Comparison of ENCODE assay signal across 8 cellular contexts in the genomic region with DNA sequence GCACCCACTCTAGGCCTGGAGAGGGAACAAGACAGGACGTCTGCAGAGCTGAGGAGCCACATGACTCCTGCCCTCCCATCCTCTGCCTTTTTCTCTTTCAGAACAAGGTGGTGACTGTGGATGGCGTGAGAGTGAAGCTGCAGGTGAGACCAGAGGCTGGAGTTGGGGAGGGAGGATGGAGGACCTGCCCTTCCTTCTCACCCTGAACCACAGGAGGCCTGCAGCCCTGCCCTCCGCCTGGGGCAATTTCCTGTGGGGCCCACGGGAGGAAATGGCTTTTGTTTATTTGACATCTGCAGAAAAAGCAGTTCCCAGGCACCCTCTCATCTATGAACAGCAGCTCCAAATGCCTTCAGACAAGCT. TPM values are rescaled to one million over a fixed set of nuclear protein-coding genes. Genes with fewer than 3 reads are reported as not detected.
DNase-seq lines count a peak whose midpoint lies in the region; ATAC-seq and TF ChIP-seq lines count a peak whose summit lies in the region.

No MANE protein-coding gene starts in this region.

- H3K9me3 Mint-ChIP-seq in T-cell: no peaks in the 10 kb centered on the region
- no peaks in the 10 kb centered on the region for H3K9me3 Mint-ChIP-seq in memory B cell
- H3K9me3 Mint-ChIP-seq in endothelial cell (ENCODE audit: unreplicated experiment): no peaks in the 10 kb centered on the region

- H3K27me3 ChIP-seq in vagina: no peaks in the 10 kb centered on the region

- intact Hi-C loops in vagina (cut with DNase I): no loop called here

- H3K4me1 Mint-ChIP-seq in T-cell (peaks cover 85 to 91% (median 90%) of the 10 kb centered on the region in 3 donors), memory B cell (peaks cover 54% of the 10 kb centered on the region), endothelial cell (ENCODE audit: unreplicated experiment) (peaks cover 47% of the 10 kb centered on the region)

- no peaks in the 10 kb centered on the region for H3K9me3 ChIP-seq in vagina

- H3K27ac ChIP-seq in vagina: no peak overlapping the region

- CTCF ChIA-PET in T-cell (lab: Charles Lee): interaction anchor here (0.7 to 2.8 kb wide), 6 partner anchors 12 to 85 kb away, joined by 3 to 14 read pairs (median 4); no protein-coding TSS in a partner anchor

- no peaks in the 10 kb centered on the region for H3K36me3 ChIP-seq in vagina

- peak overlapping the region; percentile 99 to 100 for H3K27ac Mint-ChIP-seq in T-cell
- peak overlapping the region; percentile 87 for H3K27ac Mint-ChIP-seq in memory B cell
- no peak overlapping the region for H3K27ac Mint-ChIP-seq in endothelial cell (ENCODE audit: unreplicated experiment)

- H3K27me3 Mint-ChIP-seq in T-cell: no peaks in the 10 kb centered on the region
- H3K27me3 Mint-ChIP-seq in memory B cell: no peaks in the 10 kb centered on the region
- peaks cover 10% of the 10 kb centered on the region for H3K27me3 Mint-ChIP-seq in endothelial cell (ENCODE audit: unreplicated experiment)

- ATAC-seq in HG02623 (IDR thresholded peaks at IDR 0.05; ENCODE audit: unreplicated experiment) (peak; percentile 44), T-cell (replicated peaks in 1 of 4) (peak; percentile 19 to 58 (median 47)), memory B cell (ENCODE audit: low read depth) (peak; percentile 44), HG02763 (IDR thresholded peaks at IDR 0.05; ENCODE audit: unreplicated experiment) (no peak)

- H3K4me3 Mint-ChIP-seq in T-cell (peak overlapping the region; percentile 64 to 87 (median 67)), memory B cell (peak overlapping the region; percentile 71), endothelial cell (ENCODE audit: unreplicated experiment) (no peak overlapping the region)

- peaks cover 27% of the 10 kb centered on the region for H3K4me1 ChIP-seq in vagina

- no peak for TF ChIP-seq CTCF in endothelial cell (IDR thresholded peaks at IDR 0.05; ENCODE audit: unreplicated experiment)
- no peak for TF ChIP-seq CTCF in vagina (IDR thresholded peaks at IDR 0.05)

- DNase-seq in ELR (ENCODE audit: low read depth) (peak; percentile 62), T-cell (peak in 15 of 34 experiments; percentile 27 to 80 (median 48)), memory B cell (ENCODE audit: low spot score in 2 of 2) (peak; percentile 32 to 34), COLO829 (ENCODE audit: low spot score) (no peak), endothelial cell (ENCODE audit: low spot score) (no peak), vagina (ENCODE audit: extremely low spot score in 2 of 2) (no peak)

- no peak for TF ChIP-seq POLR2A in vagina (IDR thresholded peaks at IDR 0.05)

- H3K4me3 ChIP-seq in vagina: no peak overlapping the region

- H3K36me3 Mint-ChIP-seq in T-cell (no peaks in the 10 kb centered on the region), memory B cell (peaks cover 2% of the 10 kb centered on the region), endothelial cell (ENCODE audit: low read depth, unreplicated experiment) (no peaks in the 10 kb centered on the region)

- POLR2A ChIA-PET in T-cell (lab: Charles Lee): interaction anchor here in 1 of 2 donors (0.6 kb wide), 1 partner anchor 24 kb away, joined by 6 read pairs; no protein-coding TSS in a partner anchor

RNA-seq across cellular contexts. Expression of a gene that starts 5.1 kb away (rescaled TPM):
- 10 to 100 TPM; 31.2 to 73.4 (median 40.7) TPM for total RNA-seq in T-cell
- total RNA-seq in endothelial cell (ENCODE audit: unreplicated experiment): 2.5 TPM
- 7.1 TPM for total RNA-seq in vagina

RNA-seq across cellular contexts. Expression of a gene that starts 6.3 kb away (rescaled TPM):
- total RNA-seq in T-cell (100 to 1,000 TPM; 104 to 260 (median 223) TPM), endothelial cell (ENCODE audit: unreplicated experiment) (30.5 TPM), vagina (57.2 TPM)

RNA-seq across cellular contexts. Expression of a gene that starts 29.4 kb away (rescaled TPM):
- total RNA-seq in T-cell (under 1 TPM in 1 of 5 donors, not detected in 4; 0.25 TPM), endothelial cell (ENCODE audit: unreplicated experiment) (not detected), vagina (0.49 TPM)

RNA-seq across cellular contexts. Expression of a gene that starts 34.0 kb away (rescaled TPM):
- 10 to 100 TPM; 37.2 to 74.4 (median 71.9) TPM for total RNA-seq in T-cell
- 50.1 TPM for total RNA-seq in endothelial cell (ENCODE audit: unreplicated experiment)
- 28.5 TPM for total RNA-seq in vagina

Comparison
In these comparisons a context has a peak if more than half of its experiments do, and no peak if none do; other contexts are left out.
1. DNase-seq: peak in ELR (single experiment) and memory B cell (2 of 2); none in COLO829 (single experiment), endothelial cell (single experiment) and vagina (0 of 2).